ENCODE assay signal across 18 cellular contexts in the genomic region with DNA sequence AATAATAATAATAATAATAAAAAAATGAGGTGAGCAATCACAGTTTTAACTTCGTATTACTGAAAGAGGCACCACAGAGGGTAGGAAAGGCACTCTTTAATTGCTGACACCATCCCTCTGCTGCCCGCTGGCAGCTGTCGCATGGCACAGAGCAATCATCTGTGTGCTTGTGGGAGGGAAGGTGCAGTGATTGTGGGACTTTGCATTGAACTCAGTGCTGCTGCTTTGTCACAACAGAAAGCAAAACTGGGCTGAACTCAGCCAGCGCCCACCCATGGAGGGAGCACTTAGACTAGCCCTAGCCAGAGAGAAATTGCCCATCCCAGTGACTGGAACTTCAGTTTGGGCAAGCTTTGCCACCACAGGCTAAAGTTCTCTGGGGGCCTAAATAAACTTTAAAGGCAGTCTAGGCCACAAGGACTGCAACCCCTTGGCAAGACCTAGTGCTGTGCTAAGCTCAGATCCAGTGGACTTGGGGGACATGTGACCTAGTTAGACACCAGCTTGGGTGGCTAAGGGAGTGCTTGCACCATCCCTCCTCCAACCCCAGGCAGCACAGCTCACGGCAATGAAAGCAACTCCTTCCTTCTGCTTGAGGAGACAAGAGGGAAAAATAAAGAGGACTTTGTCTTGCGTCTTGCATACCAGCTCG. TPM values are rescaled to one million over a fixed set of nuclear protein-coding genes. Genes with fewer than 3 reads are reported as not detected.
DNase-seq lines count a peak whose midpoint lies in the region; ATAC-seq and TF ChIP-seq lines count a peak whose summit lies in the region.
"Had no signal": no experiment of that assay in that cellular context is flagged by ENCODE, and none has a peak within 500 bp of the region (broad histone marks: within the 10 kb centered on the region; RNA-seq: fewer than 3 reads in every experiment).

No MANE protein-coding gene starts in this region.

- TF ChIP-seq CTCF in GM23338 (conservative IDR thresholded peaks at IDR 0.05; ENCODE audit: low read depth in 2 of 2) (no peak), esophagus muscularis mucosa (IDR thresholded peaks at IDR 0.05) (no peak), brain microvascular endothelial cell (IDR thresholded peaks at IDR 0.05; ENCODE audit: low read depth, low read length, missing control alignments) (no peak), dorsolateral prefrontal cortex (IDR thresholded peaks at IDR 0.05 in 54 of 56, conservative IDR thresholded peaks at IDR 0.05 in 2 of 56; ENCODE audit: low read depth in 1 of 56, partially characterized antibody in 56 of 56) (no peak)

- H3K4me1 ChIP-seq in GM23338 (ENCODE audit: insufficient read depth): no peaks in the 10 kb centered on the region
- no peaks in the 10 kb centered on the region for H3K4me1 ChIP-seq in Karpas-422 (ENCODE audit: low read length)
- no peaks in the 10 kb centered on the region for H3K4me1 ChIP-seq in esophagus muscularis mucosa

- H3F3A ChIP-seq in GM23338 (replicated peaks; ENCODE audit: low read depth): no peaks in the 10 kb centered on the region

- H3K27me3 ChIP-seq in GM23338 (ENCODE audit: insufficient read depth) (peaks cover 12% of the 10 kb centered on the region; the same call in 1 of the 2 replicates), Karpas-422 (ENCODE audit: low read length) (no peaks in the 10 kb centered on the region), esophagus muscularis mucosa (peaks cover 0 to 51% (median 0%) of the 10 kb centered on the region in 4 donors), brain microvascular endothelial cell (replicated peaks) (peaks cover 8% of the 10 kb centered on the region), dorsolateral prefrontal cortex (peaks cover 0 to 34% (median 0%) of the 10 kb centered on the region in 45 donors)

- H3K36me3 Mint-ChIP-seq in GM23338 (ENCODE audit: low read depth): peaks cover 17% of the 10 kb centered on the region
- H3K36me3 Mint-ChIP-seq: CD4-positive, CD25-positive, alpha-beta regulatory T cell had no signal

- H4K20me1 ChIP-seq in GM23338 (replicated peaks; ENCODE audit: insufficient read depth) (no peaks in the 10 kb centered on the region), Karpas-422 (ENCODE audit: insufficient read depth, low read depth, low read length) (0 out of 2 replicates have a peak, but pooled peaks cover 3% of the 10 kb centered on the region)

- H3K9me2 ChIP-seq in GM23338 (ENCODE audit: insufficient read depth): no peaks in the 10 kb centered on the region
- no peaks in the 10 kb centered on the region for H3K9me2 ChIP-seq in Karpas-422 (replicated peaks; ENCODE audit: insufficient read depth, low read length)

- TF ChIP-seq EP300 in esophagus muscularis mucosa (IDR thresholded peaks at IDR 0.05): no peak

- intact Hi-C loops in esophagus muscularis mucosa (cut with DNase I) (loop anchor here (5.0 kb wide), 2 partner anchors 168 to 228 kb away; partner anchors contain the start of gene PDE9A), posterior vena cava (cut with DNase I) (loop anchor here in 1 of 2 donors (5.0 kb wide), 1 partner anchor 223 kb away; no protein-coding TSS in a partner anchor), dorsolateral prefrontal cortex (cut with DNase I) (loop anchor here in 1 of 2 donors (5.0 to 10.0 kb wide), 2 partner anchors 165 to 228 kb away; partner anchors contain the start of gene PDE9A)

- H3K27ac ChIP-seq in GM23338 (ENCODE audit: low read depth) (no peak overlapping the region), Karpas-422 (ENCODE audit: low read length) (no peak overlapping the region), esophagus muscularis mucosa (replicated peaks in 1 of 4) (no peak overlapping the region), brain microvascular endothelial cell (no peak overlapping the region), dorsolateral prefrontal cortex (peak overlapping the region in 1 of 59 donors; percentile 20)

- no peak for TF ChIP-seq POLR2A in esophagus muscularis mucosa (IDR thresholded peaks at IDR 0.05; ENCODE audit: low read depth)

- H2AFZ ChIP-seq in GM23338: no peak overlapping the region
- H2AFZ ChIP-seq in Karpas-422 (ENCODE audit: low read length): no peak overlapping the region

- H3K36me3 ChIP-seq in GM23338 (ENCODE audit: insufficient read depth): peaks cover 13% of the 10 kb centered on the region
- no peaks in the 10 kb centered on the region for H3K36me3 ChIP-seq in Karpas-422 (ENCODE audit: insufficient read depth, low read length)
- H3K36me3 ChIP-seq in esophagus muscularis mucosa: no peaks in the 10 kb centered on the region
- no peaks in the 10 kb centered on the region for H3K36me3 ChIP-seq in brain microvascular endothelial cell (replicated peaks)

- no peak for DNase-seq in GM23338 (ENCODE audit: low spot score)
- DNase-seq in Karpas-422: peak; percentile 29
- peak; percentile 31 for DNase-seq in esophagus muscularis mucosa (ENCODE audit: extremely low spot score)
- DNase-seq in posterior vena cava (ENCODE audit: low spot score): peak; percentile 52
- no peak for DNase-seq in brain microvascular endothelial cell
- no peak for DNase-seq in dorsolateral prefrontal cortex
- DNase-seq: CD4-positive, CD25-positive, alpha-beta regulatory T cell; EL; GF-D8; MM.1S; NCI-H1048; NCI-H1417 treated with DMSO at 0.1 percent for 48 hours; NCI-H187; NCI-H2107; NCI-H510A; NCI-H748 treated with DMSO at 0.1 percent for 48 hours had no signal

- WGBS in esophagus muscularis mucosa: 90% methylated on average over 7 of the region's 7 CpGs

- H3K79me2 ChIP-seq in GM23338 (replicated peaks; ENCODE audit: insufficient read depth) (no peaks in the 10 kb centered on the region), Karpas-422 (ENCODE audit: low read length) (no peaks in the 10 kb centered on the region)

- H3K27me3 Mint-ChIP-seq in GM23338 (ENCODE audit: insufficient read depth, low read depth, poor library complexity): peaks cover 4% of the 10 kb centered on the region

- H3K4me2 ChIP-seq in GM23338: no peak overlapping the region
- no peak overlapping the region for H3K4me2 ChIP-seq in Karpas-422 (ENCODE audit: low read depth, low read length, poor library complexity, severe bottlenecking)

- H3K9me3 ChIP-seq in Karpas-422 (ENCODE audit: low read length) (peaks cover 2% of the 10 kb centered on the region; the same call in 1 of the 2 replicates), esophagus muscularis mucosa (no peaks in the 10 kb centered on the region)

- H3K4me1 Mint-ChIP-seq in GM23338: no peaks in the 10 kb centered on the region; the same call in 2 of the 3 replicates

- no peak overlapping the region for H3K27ac Mint-ChIP-seq in GM23338
- H3K27ac Mint-ChIP-seq: CD4-positive, CD25-positive, alpha-beta regulatory T cell had no signal

- H3K9me3 Mint-ChIP-seq in GM23338: peaks cover 28% of the 10 kb centered on the region

- H3K4me3 Mint-ChIP-seq in GM23338: no peak overlapping the region
- H3K4me3 Mint-ChIP-seq: CD4-positive, CD25-positive, alpha-beta regulatory T cell had no signal

- no peak overlapping the region for H3K4me3 ChIP-seq in GM23338
- H3K4me3 ChIP-seq in Karpas-422 (ENCODE audit: low read length): no peak overlapping the region
- H3K4me3 ChIP-seq in esophagus muscularis mucosa: no peak overlapping the region
- no peak overlapping the region for H3K4me3 ChIP-seq in brain microvascular endothelial cell (ENCODE audit: low read depth, low read length)
- H3K4me3 ChIP-seq in dorsolateral prefrontal cortex: no peak overlapping the region

- in situ Hi-C loops in brain microvascular endothelial cell (cut with HindIII; ENCODE audit: low pct_ligation_motif_present, low sequenced_read_pairs): no loop called here

- no peak overlapping the region for H3K9ac ChIP-seq in Karpas-422 (ENCODE audit: low read length)

- ATAC-seq in GM23338 (peak; percentile 28; the same call in 2 of the 3 replicates), HG03342 (IDR thresholded peaks at IDR 0.05; ENCODE audit: unreplicated experiment) (no peak)
- ATAC-seq: Right ventricle myocardium inferior had no signal

TF ChIP-seq in GM23338, 12 proteins besides CTCF, POLR2A, EP300 and RAD21 (continues in another document):
- TF ChIP-seq, protein P1, sequence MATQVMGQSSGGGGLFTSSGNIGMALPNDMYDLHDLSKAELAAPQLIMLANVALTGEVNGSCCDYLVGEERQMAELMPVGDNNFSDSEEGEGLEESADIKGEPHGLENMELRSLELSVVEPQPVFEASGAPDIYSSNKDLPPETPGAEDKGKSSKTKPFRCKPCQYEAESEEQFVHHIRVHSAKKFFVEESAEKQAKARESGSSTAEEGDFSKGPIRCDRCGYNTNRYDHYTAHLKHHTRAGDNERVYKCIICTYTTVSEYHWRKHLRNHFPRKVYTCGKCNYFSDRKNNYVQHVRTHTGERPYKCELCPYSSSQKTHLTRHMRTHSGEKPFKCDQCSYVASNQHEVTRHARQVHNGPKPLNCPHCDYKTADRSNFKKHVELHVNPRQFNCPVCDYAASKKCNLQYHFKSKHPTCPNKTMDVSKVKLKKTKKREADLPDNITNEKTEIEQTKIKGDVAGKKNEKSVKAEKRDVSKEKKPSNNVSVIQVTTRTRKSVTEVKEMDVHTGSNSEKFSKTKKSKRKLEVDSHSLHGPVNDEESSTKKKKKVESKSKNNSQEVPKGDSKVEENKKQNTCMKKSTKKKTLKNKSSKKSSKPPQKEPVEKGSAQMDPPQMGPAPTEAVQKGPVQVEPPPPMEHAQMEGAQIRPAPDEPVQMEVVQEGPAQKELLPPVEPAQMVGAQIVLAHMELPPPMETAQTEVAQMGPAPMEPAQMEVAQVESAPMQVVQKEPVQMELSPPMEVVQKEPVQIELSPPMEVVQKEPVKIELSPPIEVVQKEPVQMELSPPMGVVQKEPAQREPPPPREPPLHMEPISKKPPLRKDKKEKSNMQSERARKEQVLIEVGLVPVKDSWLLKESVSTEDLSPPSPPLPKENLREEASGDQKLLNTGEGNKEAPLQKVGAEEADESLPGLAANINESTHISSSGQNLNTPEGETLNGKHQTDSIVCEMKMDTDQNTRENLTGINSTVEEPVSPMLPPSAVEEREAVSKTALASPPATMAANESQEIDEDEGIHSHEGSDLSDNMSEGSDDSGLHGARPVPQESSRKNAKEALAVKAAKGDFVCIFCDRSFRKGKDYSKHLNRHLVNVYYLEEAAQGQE (IDR thresholded peaks at IDR 0.05; ENCODE audit: unreplicated experiment): no peak

RNA-seq across cellular contexts. Expression of gene WDR4, which starts 59.4 kb away (rescaled TPM):
- 50.2 TPM in 2 replicates for total RNA-seq in GM23338 (2014; rRNA removed; shearing (Covaris generic))
- polyA plus RNA-seq in GM23338 (2016; fragmentation: Nextera tagmentation; extraction: Ambion mirVana): 20.3 and 22.5 TPM in 2 replicates
- 15.3 and 24.9 TPM in 2 replicates for total RNA-seq in Karpas-422 (2014; rRNA removed; shearing (Covaris generic); ENCODE audit: low replicate concordance)
- total RNA-seq in esophagus muscularis mucosa (10 to 100 TPM in 1 of 4 donors, 1 to 10 TPM in 3; 5.8 to 10.1 (median 7.0) TPM), posterior vena cava (10 to 100 TPM; 12.1 to 13.4 TPM), dorsolateral prefrontal cortex (10 to 100 TPM; 10.5 to 26.1 (median 16.4) TPM)

Comparison
In these comparisons a context has a peak if more than half of its experiments do, and no peak if none do; other contexts are left out.
1. DNase-seq: peak in Karpas-422 (single experiment), esophagus muscularis mucosa (single experiment) and posterior vena cava (single experiment); none in GM23338 (single experiment), brain microvascular endothelial cell (single experiment) and dorsolateral prefrontal cortex (0 of 10).